In the genomic region with DNA sequence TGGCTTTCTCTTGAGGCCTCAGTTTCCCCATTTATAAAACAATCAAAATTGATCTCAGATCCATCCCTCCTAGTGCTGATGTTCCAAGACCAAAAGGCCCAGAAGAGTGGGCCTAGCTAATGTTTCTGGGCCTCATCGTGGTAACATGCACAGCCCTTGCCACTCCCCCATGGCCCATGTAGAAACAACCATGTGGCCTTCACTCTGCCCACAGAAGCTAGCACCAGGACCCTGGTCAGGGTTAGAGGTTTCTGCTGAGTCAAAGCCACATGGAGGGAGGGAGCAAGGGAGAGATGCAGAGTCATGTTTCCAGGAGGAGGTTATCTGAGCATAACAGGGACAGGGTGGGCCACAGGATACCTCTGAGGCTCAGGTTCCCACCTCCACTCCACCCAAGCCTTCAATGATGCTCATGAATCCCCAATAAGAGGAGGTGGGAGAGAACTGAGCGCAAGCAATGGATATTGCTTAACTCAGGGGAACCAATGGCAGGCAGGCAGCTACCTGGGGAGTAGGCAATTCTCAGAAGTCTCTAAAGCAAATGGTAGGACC, we compare ENCODE assay signal across 1 cellular context.
TF ChIP-seq lines count a peak whose summit lies in the region.

No MANE protein-coding gene starts in this region.

TF ChIP-seq in K562, 482 proteins besides CTCF, POLR2A, EP300 and RAD21 (continued from another document and continues in another):
- TF ChIP-seq, protein P1, sequence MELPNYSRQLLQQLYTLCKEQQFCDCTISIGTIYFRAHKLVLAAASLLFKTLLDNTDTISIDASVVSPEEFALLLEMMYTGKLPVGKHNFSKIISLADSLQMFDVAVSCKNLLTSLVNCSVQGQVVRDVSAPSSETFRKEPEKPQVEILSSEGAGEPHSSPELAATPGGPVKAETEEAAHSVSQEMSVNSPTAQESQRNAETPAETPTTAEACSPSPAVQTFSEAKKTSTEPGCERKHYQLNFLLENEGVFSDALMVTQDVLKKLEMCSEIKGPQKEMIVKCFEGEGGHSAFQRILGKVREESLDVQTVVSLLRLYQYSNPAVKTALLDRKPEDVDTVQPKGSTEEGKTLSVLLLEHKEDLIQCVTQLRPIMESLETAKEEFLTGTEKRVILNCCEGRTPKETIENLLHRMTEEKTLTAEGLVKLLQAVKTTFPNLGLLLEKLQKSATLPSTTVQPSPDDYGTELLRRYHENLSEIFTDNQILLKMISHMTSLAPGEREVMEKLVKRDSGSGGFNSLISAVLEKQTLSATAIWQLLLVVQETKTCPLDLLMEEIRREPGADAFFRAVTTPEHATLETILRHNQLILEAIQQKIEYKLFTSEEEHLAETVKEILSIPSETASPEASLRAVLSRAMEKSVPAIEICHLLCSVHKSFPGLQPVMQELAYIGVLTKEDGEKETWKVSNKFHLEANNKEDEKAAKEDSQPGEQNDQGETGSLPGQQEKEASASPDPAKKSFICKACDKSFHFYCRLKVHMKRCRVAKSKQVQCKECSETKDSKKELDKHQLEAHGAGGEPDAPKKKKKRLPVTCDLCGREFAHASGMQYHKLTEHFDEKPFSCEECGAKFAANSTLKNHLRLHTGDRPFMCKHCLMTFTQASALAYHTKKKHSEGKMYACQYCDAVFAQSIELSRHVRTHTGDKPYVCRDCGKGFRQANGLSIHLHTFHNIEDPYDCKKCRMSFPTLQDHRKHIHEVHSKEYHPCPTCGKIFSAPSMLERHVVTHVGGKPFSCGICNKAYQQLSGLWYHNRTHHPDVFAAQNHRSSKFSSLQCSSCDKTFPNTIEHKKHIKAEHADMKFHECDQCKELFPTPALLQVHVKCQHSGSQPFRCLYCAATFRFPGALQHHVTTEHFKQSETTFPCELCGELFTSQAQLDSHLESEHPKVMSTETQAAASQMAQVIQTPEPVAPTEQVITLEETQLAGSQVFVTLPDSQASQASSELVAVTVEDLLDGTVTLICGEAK (IDR thresholded peaks at IDR 0.05): no peak
- TF ChIP-seq, protein P1 (CRISPR knock-in tag; IDR thresholded peaks at IDR 0.05): no peak
- no peak for TF ChIP-seq ZFP36 (IDR thresholded peaks at IDR 0.05; ENCODE audit: low read depth, low read length, partially characterized antibody)
- peak; percentile 86; the same call in 1 of the 2 replicates for TF ChIP-seq ZNF668 (CRISPR knock-in tag; IDR thresholded peaks at IDR 0.05)
- TF ChIP-seq KDM5B (IDR thresholded peaks at IDR 0.05; ENCODE audit: insufficient replicate concordance, low read depth, low read length): no peak
- TF ChIP-seq WHSC1 (IDR thresholded peaks at IDR 0.05; ENCODE audit: low read length): no peak
- no peak for TF ChIP-seq SMAD2 (IDR thresholded peaks at IDR 0.05; ENCODE audit: low read depth, low read length)
- 0 out of 2 replicates have a peak, but pooled peaks have one; percentile 15 for TF ChIP-seq STAT5B (CRISPR knock-in tag; IDR thresholded peaks at IDR 0.05)
- TF ChIP-seq ERF (CRISPR knock-in tag; IDR thresholded peaks at IDR 0.05): 0 out of 2 replicates have a peak, but pooled peaks have one; percentile 72
- TF ChIP-seq NBN (IDR thresholded peaks at IDR 0.05; ENCODE audit: low read depth): no peak
- TF ChIP-seq ZFP1 (CRISPR knock-in tag; IDR thresholded peaks at IDR 0.05): no peak
- TF ChIP-seq MYNN (IDR thresholded peaks at IDR 0.05): peak; percentile 63; the same call in 1 of the 2 replicates
- TF ChIP-seq MYNN (CRISPR knock-in tag; IDR thresholded peaks at IDR 0.05): no peak
- TF ChIP-seq CBFA2T3 (IDR thresholded peaks at IDR 0.05): peak; percentile 92
- TF ChIP-seq CHD2 (IDR thresholded peaks at IDR 0.05; ENCODE audit: low read depth, low read length): no peak
- no peak for TF ChIP-seq ZNF551 (CRISPR knock-in tag; IDR thresholded peaks at IDR 0.05)
- no peak for TF ChIP-seq MTA1 (IDR thresholded peaks at IDR 0.05; ENCODE audit: borderline replicate concordance)
- no peak for TF ChIP-seq ZC3H4 (CRISPR knock-in tag; IDR thresholded peaks at IDR 0.05; ENCODE audit: borderline replicate concordance)
- TF ChIP-seq MAFG (tag; conservative IDR thresholded peaks at IDR 0.05): peak; percentile 91
- no peak for TF ChIP-seq PRPF4 (IDR thresholded peaks at IDR 0.05; ENCODE audit: insufficient read depth, low read depth, low read length, poor library complexity, severe bottlenecking)
- peak; percentile 71 for TF ChIP-seq PRDM10 (IDR thresholded peaks at IDR 0.05; ENCODE audit: partially characterized antibody)
- TF ChIP-seq MAZ (CRISPR knock-in tag; conservative IDR thresholded peaks at IDR 0.05 in 1 of 2, IDR thresholded peaks at IDR 0.05 in 1 of 2): peak; percentile 59; a peak in 3 of 4 replicates
- TF ChIP-seq THRA (IDR thresholded peaks at IDR 0.05): no peak
- peak; percentile 62 for TF ChIP-seq MGA (IDR thresholded peaks at IDR 0.05)
- TF ChIP-seq NFE2L1 (tag; IDR thresholded peaks at IDR 0.05; ENCODE audit: borderline replicate concordance, low read depth): no peak; the same call in 1 of the 2 replicates
- TF ChIP-seq SMARCA4 (IDR thresholded peaks at IDR 0.05): peak; percentile 90
- TF ChIP-seq RBM22 (IDR thresholded peaks at IDR 0.05; ENCODE audit: low read depth, low read length, poor library complexity, severe bottlenecking): no peak
